In genomic region chr7:87318741-87319140, GRCh38 we compare ENCODE assay signal across 11 cellular contexts. TPM values are rescaled to one million over a fixed set of nuclear protein-coding genes. Genes with fewer than 3 reads are reported as not detected.
A peak's percentile ranks its signal among the peaks of the same experiment; 100 is the strongest.
DNase-seq lines count a peak whose midpoint lies in the region; ATAC-seq, FAIRE-seq and TF ChIP-seq lines count a peak whose summit lies in the region.
"Had no signal": no experiment of that assay in that cellular context is flagged by ENCODE, and none has a peak within 500 bp of the region (broad histone marks: within the 10 kb centered on the region; RNA-seq: fewer than 3 reads in every experiment).

No MANE protein-coding gene starts in this region.

- H3K79me2 ChIP-seq in K562 (ENCODE audit: control insufficient read depth, insufficient read depth, low read length), result no peaks in the 10 kb centered on the region

- H3K36me3 ChIP-seq in K562 (ENCODE audit: control insufficient read depth, insufficient read depth, low read length), result no peaks in the 10 kb centered on the region

- peak overlapping the region in 1 of 2 experiments; percentile 24; a peak in 1 of 4 replicates for H3K9ac ChIP-seq in K562 (ENCODE audit: insufficient read depth in 1 of 2, low read depth in 2 of 2, low read length in 2 of 2)

- no peaks in the 10 kb centered on the region for H4K20me1 ChIP-seq in K562 (replicated peaks; ENCODE audit: control insufficient read depth, insufficient read depth, low read length)

- peaks cover 5% of the 10 kb centered on the region for H3K36me3 Mint-ChIP-seq in natural killer cell treated with Interleukin-12 subunit alpha and Interleukin-12 subunit beta and Interleukin-15 and Interleukin-18, amount 100 ng/mL, for 72 hours

- TF ChIP-seq CTCF in K562 (IDR thresholded peaks at IDR 0.05 in 2 of 3, conservative IDR thresholded peaks at IDR 0.05 in 1 of 3; ENCODE audit: insufficient read depth in 2 of 3, low read depth in 1 of 3, low read length in 3 of 3), result peak in 1 of 3 experiments; percentile 36; a peak in 2 of 6 replicates

- intact Hi-C loops in K562 (cut with micrococcal nuclease) (loop anchor here (10.0 kb wide), 1 partner anchor 486 kb away; no protein-coding TSS in a partner anchor), cardiac septum (cut with DNase I) (no loop called here)

- BruUV-seq in K562 (replicated peaks; lab: Mats Ljungman, UMichigan), result no TSS peak

- FAIRE-seq in K562 (lab: Jason Lieb, UNC), result no peak

- ATAC-seq in K562, result peak; percentile 26; the same call in 2 of the 3 replicates
- ATAC-seq in natural killer cell treated with Interleukin-12 subunit alpha and Interleukin-12 subunit beta and Interleukin-15 and Interleukin-18, amount 100 ng/mL, for 72 hours, result no peak
- no peak for ATAC-seq in HG02798 (IDR thresholded peaks at IDR 0.05; ENCODE audit: poor library complexity, unreplicated experiment)

- H3K27ac Mint-ChIP-seq in natural killer cell treated with Interleukin-12 subunit alpha and Interleukin-12 subunit beta and Interleukin-15 and Interleukin-18, amount 100 ng/mL, for 72 hours, result peak overlapping the region; percentile 16 to 62
- H3K27ac Mint-ChIP-seq: activated naive CD8-positive, alpha-beta T cell had no signal

- WGBS in K562 (ENCODE audit: insufficient coverage, low coverage, missing lambda C conversion rate), result 0% methylated on average over 1 of the region's 1 CpG

- peaks cover 0 to 7% of the 10 kb centered on the region in 2 experiments; a peak in 1 of 5 replicates for H3K27me3 ChIP-seq in K562 (ENCODE audit: control insufficient read depth in 2 of 2, insufficient read depth in 2 of 2, low read length in 2 of 2)

- H3K9me3 ChIP-seq in K562 (replicated peaks; ENCODE audit: control insufficient read depth, insufficient read depth, low read depth, low read length), result no peaks in the 10 kb centered on the region

- peak; percentile 54 to 58 for TF ChIP-seq RAD21 in K562 (CRISPR knock-in tag; conservative IDR thresholded peaks at IDR 0.05 in 1 of 2, IDR thresholded peaks at IDR 0.05 in 1 of 2)

- peak overlapping the region; percentile 86 for H2AFZ ChIP-seq in K562 (ENCODE audit: low read depth, low read length)

- no peaks in the 10 kb centered on the region for H3K9me3 Mint-ChIP-seq in natural killer cell treated with Interleukin-12 subunit alpha and Interleukin-12 subunit beta and Interleukin-15 and Interleukin-18, amount 100 ng/mL, for 72 hours

- peak; percentile 14 for DNase-seq in EL
- peak; percentile 57 for DNase-seq in NCI-H1092 treated with DMSO at 0.1 percent for 48 hours (lab: John Stamatoyannopoulos, UW)
- no peak for DNase-seq in K562 (ENCODE audit: extremely low read depth in 1 of 4, low spot score in 3 of 4)
- DNase-seq in natural killer cell treated with Interleukin-12 subunit alpha and Interleukin-12 subunit beta and Interleukin-15 and Interleukin-18, amount 100 ng/mL, for 72 hours (ENCODE audit: low spot score), result no peak
- DNase-seq in cardiac septum (ENCODE audit: low spot score), result no peak
- no peak for DNase-seq in NCI-H226
- DNase-seq: midbrain; NCI-H2081; stimulated activated CD4-positive, alpha-beta T cell treated with anti-CD3 and anti-CD28 coated beads, Interleukin-12 subunit alpha, Interleukin-12 subunit beta, amount 100 ng/mL, for 4 hours had no signal

- no peak for TF ChIP-seq EP300 in K562 (IDR thresholded peaks at IDR 0.05; ENCODE audit: low read length)

- TF ChIP-seq POLR2A in K562 (conservative IDR thresholded peaks at IDR 0.05), result no peak

- CTCF ChIA-PET in K562 (lab: Yijun Ruan, JAX; ENCODE audit: low intra/inter-chr PET ratio), result interaction anchor here (1.2 kb wide), 1 partner anchor 98 kb away, joined by 7 read pairs; no protein-coding TSS in a partner anchor

- H3K4me3 Mint-ChIP-seq in natural killer cell treated with Interleukin-12 subunit alpha and Interleukin-12 subunit beta and Interleukin-15 and Interleukin-18, amount 100 ng/mL, for 72 hours, result peak overlapping the region; percentile 63

- in situ Hi-C loops in K562 (cut with MboI), result loop anchor here (10.0 kb wide), 1 partner anchor 796 kb away; no protein-coding TSS in a partner anchor

- H3K4me1 Mint-ChIP-seq in natural killer cell treated with Interleukin-12 subunit alpha and Interleukin-12 subunit beta and Interleukin-15 and Interleukin-18, amount 100 ng/mL, for 72 hours (ENCODE audit: low read depth in 2 of 2), result peaks cover 0 to 16% of the 10 kb centered on the region in 2 donors

- H3K4me2 ChIP-seq in K562 (ENCODE audit: insufficient read depth, low read length), result peak overlapping the region; percentile 42; the same call in 1 of the 2 replicates

- H3K9me1 ChIP-seq in K562 (ENCODE audit: control insufficient read depth, insufficient read depth, low read length), result no peaks in the 10 kb centered on the region

- H3K4me3 ChIP-seq in K562, result no peak overlapping the region

- no peak overlapping the region for H3K27ac ChIP-seq in K562 (ENCODE audit: extremely low read depth, low read depth, low read length)

- H3K27me3 Mint-ChIP-seq in natural killer cell treated with Interleukin-12 subunit alpha and Interleukin-12 subunit beta and Interleukin-15 and Interleukin-18, amount 100 ng/mL, for 72 hours, result no peaks in the 10 kb centered on the region
- H3K27me3 Mint-ChIP-seq: activated naive CD8-positive, alpha-beta T cell had no signal

- POLR2A ChIA-PET in K562 (lab: Yijun Ruan, JAX), result interaction anchor here (0.7 to 1.6 kb wide), 4 partner anchors 9 to 99 kb away, joined by 3 to 4 read pairs (median 3); no protein-coding TSS in a partner anchor

- H3K4me1 ChIP-seq in K562 (replicated peaks in 1 of 2; ENCODE audit: control insufficient read depth in 2 of 2, insufficient read depth in 2 of 2, low read length in 2 of 2), result no peaks in the 10 kb centered on the region

TF ChIP-seq in K562, 482 proteins besides CTCF, POLR2A, EP300 and RAD21 (continues in another document):
- no peak for TF ChIP-seq BRD9 (IDR thresholded peaks at IDR 0.05; ENCODE audit: low read depth, partially characterized antibody)
- no peak for TF ChIP-seq KAT8 (IDR thresholded peaks at IDR 0.05; ENCODE audit: low read depth)
- no peak for TF ChIP-seq RBM14 (IDR thresholded peaks at IDR 0.05; ENCODE audit: borderline replicate concordance, insufficient read depth, low read depth, low read length)
- no peak for TF ChIP-seq SP2 (IDR thresholded peaks at IDR 0.05; ENCODE audit: extremely low read depth, low read depth, low read length, poor library complexity, severe bottlenecking)
- TF ChIP-seq TAF1 (IDR thresholded peaks at IDR 0.05; ENCODE audit: control insufficient read depth, extremely low read depth, insufficient read depth, low read length, severe bottlenecking), result no peak
- no peak for TF ChIP-seq TCF7 (IDR thresholded peaks at IDR 0.05; ENCODE audit: borderline replicate concordance)
- TF ChIP-seq ZNF655 (CRISPR knock-in tag; IDR thresholded peaks at IDR 0.05), result no peak
- no peak for TF ChIP-seq SIN3B (IDR thresholded peaks at IDR 0.05; ENCODE audit: low read depth)

RNA-seq across cellular contexts. Expression of gene CROT, which starts 26.7 kb away (rescaled TPM):
- 2.8 and 14.6 TPM in 2 replicates for total RNA-seq in K562 (2011; cell fraction: chromatin; rRNA removed; ENCODE audit: low replicate concordance)
- 1.2 and 1.3 TPM in 2 replicates for total RNA-seq in K562 (2011; cell fraction: nucleolus; rRNA removed)
- 4.0 and 6.9 TPM in 2 replicates for total RNA-seq in K562 (2011; cell fraction: nucleoplasm; rRNA removed)
- total RNA-seq in K562 (2014; rRNA removed) (2.6 and 2.7 TPM in 2 replicates), K562 (2014; rRNA removed; fragmentation: Illumina TruSeq; extraction: Trizol) (7.5 and 8.1 TPM in 2 replicates), K562 (2015; rRNA removed; fragmentation: Illumina TruSeq; extraction: Trizol) (6.1 and 6.8 TPM in 2 replicates), K562 (2021) (4.8 and 5.1 TPM in 2 replicates), cardiac septum (7.5 TPM)
- polyA plus RNA-seq in K562 (2011; rRNA removed) (0.07 and 2.5 TPM in 2 replicates), K562 (2014; fragmentation: Illumina TruSeq; extraction: Trizol) (4.2 and 6.5 TPM in 2 replicates), K562 (2014; fragmentation: Nextera tagmentation; extraction: Ambion mirVana) (1 to 10 TPM; 4.0 to 4.5 TPM), K562 (2014; rRNA removed) (3.7 and 6.8 TPM in 2 replicates)
- polyA plus RNA-seq in K562 (2011; cell fraction: cytosol; rRNA removed), result 0.33 TPM in 1 of 2 replicates, not detected in the other
- polyA plus RNA-seq in K562 (2011; cell fraction: nucleus; rRNA removed), result 0.15 and 1.7 TPM in 2 replicates
- 5.0 and 5.5 TPM in 2 replicates for polyA plus RNA-seq in K562 (2012)
- 0.30 and 2.8 TPM in 2 replicates for polyA minus RNA-seq in K562 (2011; rRNA and poly(A)+ RNA removed)
- 0.67 TPM in 1 of 2 replicates, not detected in the other for polyA minus RNA-seq in K562 (2011; cell fraction: cytosol; rRNA and poly(A)+ RNA removed)
- polyA minus RNA-seq in K562 (2011; cell fraction: nucleus; rRNA and poly(A)+ RNA removed), result 0.56 and 3.8 TPM in 2 replicates
- total RNA-seq in natural killer cell treated with Interleukin-12 subunit alpha and Interleukin-12 subunit beta and Interleukin-15 and Interleukin-18, amount 100 ng/mL, for 72 hours, result 1 to 10 TPM; 9.2 TPM

Comparison
In these comparisons a context has a peak if more than half of its experiments do, and no peak if none do; other contexts are left out.
1. DNase-seq: peak in EL (single experiment) and NCI-H1092 treated with DMSO at 0.1 percent for 48 hours (single experiment); none in K562 (0 of 4), natural killer cell treated with Interleukin-12 subunit alpha and Interleukin-12 subunit beta and Interleukin-15 and Interleukin-18, amount 100 ng/mL, for 72 hours (single experiment), cardiac septum (single experiment) and NCI-H226 (single experiment).